In genomic region chr2:130376433-130377293, GRCh38 we compare ENCODE assay signal across 9 cellular contexts. TPM values are rescaled to one million over a fixed set of nuclear protein-coding genes. Genes with fewer than 3 reads are reported as not detected.
DNase-seq lines count a peak whose midpoint lies in the region; ATAC-seq lines count a peak whose summit lies in the region.
"Had no signal": no experiment of that assay in that cellular context is flagged by ENCODE, and none has a peak within 500 bp of the region (broad histone marks: within the 10 kb centered on the region; RNA-seq: fewer than 3 reads in every experiment).

No MANE protein-coding gene starts in this region.

- DNase-seq in Karpas-422 (peak; percentile 89), immature natural killer cell (no peak), NCI-H2196 (lab: John Stamatoyannopoulos, UW; ENCODE audit: unreplicated experiment) (no peak), T1000 (lab: John Stamatoyannopoulos, UW) (no peak), HuH-7 (ENCODE audit: low spot score) (no peak)
- no peak for DNase-seq in stimulated activated CD4-positive, alpha-beta T cell treated with anti-CD3 and anti-CD28 coated beads, Interleukin-1b, Interleukin-23, amount 100 ng/mL, for 48 hours
- DNase-seq: PC-9 had no signal

- H3K4me2 ChIP-seq in Karpas-422 (ENCODE audit: low read depth, low read length, poor library complexity, severe bottlenecking) = peak overlapping the region; percentile 56
- H3K4me2 ChIP-seq: PC-9 had no signal

- peak overlapping the region in 4 of 5 donors; percentile 49 to 60 (median 53) for H3K4me3 Mint-ChIP-seq in immature natural killer cell

- H3K9me3 Mint-ChIP-seq in immature natural killer cell = no peaks in the 10 kb centered on the region

- H3K27ac Mint-ChIP-seq in immature natural killer cell = peak overlapping the region; percentile 71 to 92 (median 78)

- no peaks in the 10 kb centered on the region for H3K9me3 ChIP-seq in Karpas-422 (ENCODE audit: low read length)

- H3K36me3 Mint-ChIP-seq in immature natural killer cell = peaks cover 26 to 29% (median 29%) of the 10 kb centered on the region in 3 donors

- peaks cover 35% of the 10 kb centered on the region for H3K36me3 ChIP-seq in Karpas-422 (ENCODE audit: insufficient read depth, low read length)

- H3K4me1 Mint-ChIP-seq in immature natural killer cell = peaks cover 90 to 94% of the 10 kb centered on the region in 2 donors

- H4K20me1 ChIP-seq in Karpas-422 (ENCODE audit: insufficient read depth, low read depth, low read length) = no peaks in the 10 kb centered on the region

- H3K4me1 ChIP-seq in Karpas-422 (ENCODE audit: low read length) = peaks cover 89% of the 10 kb centered on the region

- peak; percentile 35 for ATAC-seq in GM18508 (IDR thresholded peaks at IDR 0.05; ENCODE audit: insufficient read depth, unreplicated experiment)
- ATAC-seq in GM21737 (IDR thresholded peaks at IDR 0.05; ENCODE audit: unreplicated experiment) = peak; percentile 48

- peak overlapping the region; percentile 41 for H3K4me3 ChIP-seq in Karpas-422 (ENCODE audit: low read length)
- H3K4me3 ChIP-seq: PC-9 had no signal

- no peaks in the 10 kb centered on the region for H3K27me3 ChIP-seq in Karpas-422 (ENCODE audit: low read length)

- peaks cover 66% of the 10 kb centered on the region for H3K79me2 ChIP-seq in Karpas-422 (ENCODE audit: low read length)

- peak overlapping the region; percentile 93 for H3K27ac ChIP-seq in Karpas-422 (ENCODE audit: low read length)
- H3K27ac ChIP-seq: PC-9 had no signal

- H2AFZ ChIP-seq in Karpas-422 (ENCODE audit: low read length) = no peak overlapping the region
- H2AFZ ChIP-seq: PC-9 had no signal

- H3K9ac ChIP-seq in Karpas-422 (ENCODE audit: low read length) = peak overlapping the region; percentile 72

- peaks cover 0 to 7% (median 3%) of the 10 kb centered on the region in 3 donors for H3K27me3 Mint-ChIP-seq in immature natural killer cell (ENCODE audit: low read depth in 3 of 3)

- H3K9me2 ChIP-seq in Karpas-422 (replicated peaks; ENCODE audit: insufficient read depth, low read length) = no peaks in the 10 kb centered on the region

RNA-seq across cellular contexts. Expression of gene PTPN18, which starts 20.8 kb away (rescaled TPM):
- 229 and 264 TPM in 2 replicates for total RNA-seq in Karpas-422 (2014; rRNA removed; shearing (Covaris generic); ENCODE audit: low replicate concordance)
- 100 to 1,000 TPM in 1 of 3 donors, 10 to 100 TPM in 2; 89.4 to 190 (median 91.1) TPM for polyA plus RNA-seq in immature natural killer cell

RNA-seq across cellular contexts. Expression of gene IMP4, which starts 34.0 kb away (rescaled TPM):
- 233 and 379 TPM in 2 replicates for total RNA-seq in Karpas-422 (2014; rRNA removed; shearing (Covaris generic); ENCODE audit: low replicate concordance)
- 100 to 1,000 TPM in 1 of 3 donors, 10 to 100 TPM in 2; 45.3 to 103 (median 84.7) TPM for polyA plus RNA-seq in immature natural killer cell
